ENCODE assay signal across 1 cellular context in genomic region chr17:44375196-44376017, GRCh38.
TF ChIP-seq lines count a peak whose summit lies in the region.

No MANE protein-coding gene starts in this region.

TF ChIP-seq in A549, 52 proteins besides CTCF, POLR2A, EP300 and RAD21 (continued from another document):
- TF ChIP-seq ESRRA (IDR thresholded peaks at IDR 0.05; ENCODE audit: borderline replicate concordance, low read length) (no peak), SMC3 (IDR thresholded peaks at IDR 0.05) (no peak), NPAS2 (CRISPR knock-in tag; IDR thresholded peaks at IDR 0.05; ENCODE audit: borderline replicate concordance) (no peak), MAFK (IDR thresholded peaks at IDR 0.05; ENCODE audit: partially characterized antibody) (no peak), FOXS1 (CRISPR knock-in tag; IDR thresholded peaks at IDR 0.05) (no peak), HES2 (IDR thresholded peaks at IDR 0.05) (no peak)
